12 cellular contexts compared by ENCODE assay signal in genomic region chr15:51144021-51144532, GRCh38. TPM values are rescaled to one million over a fixed set of nuclear protein-coding genes. Genes with fewer than 3 reads are reported as not detected.
DNase-seq lines count a peak whose midpoint lies in the region; ATAC-seq, FAIRE-seq and TF ChIP-seq lines count a peak whose summit lies in the region.
"Had no signal": no experiment of that assay in that cellular context is flagged by ENCODE, and none has a peak within 500 bp of the region (broad histone marks: within the 10 kb centered on the region; RNA-seq: fewer than 3 reads in every experiment).

No MANE protein-coding gene starts in this region.

- H3K27ac ChIP-seq in brain microvascular endothelial cell (no peak overlapping the region), sigmoid colon (no peak overlapping the region)

- H3K27me3 ChIP-seq in brain microvascular endothelial cell (replicated peaks) = no peaks in the 10 kb centered on the region
- no peaks in the 10 kb centered on the region for H3K27me3 ChIP-seq in sigmoid colon

- peak; percentile 28 for DNase-seq in AG09319 (ENCODE audit: extremely low read depth, low read depth)
- DNase-seq in LHCN-M2 (ENCODE audit: low read depth) = peak; percentile 98
- DNase-seq in brain microvascular endothelial cell = peak; percentile 82
- DNase-seq in islet precursor cell = peak; percentile 82
- DNase-seq in NCI-H69 (lab: John Stamatoyannopoulos, UW) = no peak
- DNase-seq in HTR-8/SVneo (ENCODE audit: insufficient read length, low spot score) = no peak
- DNase-seq in sigmoid colon = no peak
- DNase-seq: naive thymus-derived CD8-positive, alpha-beta T cell; NCI-H1694 had no signal

- H3K36me3 ChIP-seq in brain microvascular endothelial cell (replicated peaks) (no peaks in the 10 kb centered on the region), sigmoid colon (no peaks in the 10 kb centered on the region)

- no peak overlapping the region for H3K4me3 ChIP-seq in brain microvascular endothelial cell (ENCODE audit: low read depth, low read length)
- no peak overlapping the region for H3K4me3 ChIP-seq in sigmoid colon

- H3K9me3 ChIP-seq in sigmoid colon = peaks cover 0 to 1% (median 0%) of the 10 kb centered on the region in 4 donors

- no peaks in the 10 kb centered on the region for H3K4me1 ChIP-seq in sigmoid colon

- intact Hi-C loops in sigmoid colon (cut with DNase I) = no loop called here

- TF ChIP-seq CTCF in AG09319 (IDR thresholded peaks at IDR 0.05; ENCODE audit: low read depth, low read length) = no peak
- no peak for TF ChIP-seq CTCF in brain microvascular endothelial cell (IDR thresholded peaks at IDR 0.05; ENCODE audit: low read depth, low read length, missing control alignments)
- TF ChIP-seq CTCF in sigmoid colon (IDR thresholded peaks at IDR 0.05) = no peak

- no peak for TF ChIP-seq EP300 in sigmoid colon (IDR thresholded peaks at IDR 0.05)

- no peak for ATAC-seq in GM18867 (IDR thresholded peaks at IDR 0.05; ENCODE audit: unreplicated experiment)
- ATAC-seq: naive thymus-derived CD8-positive, alpha-beta T cell; stimulated activated memory B cell treated with anti-CD40 and anti-IgM and Interleukin-4, amounts not matched to agents 10 μg/mL and 1 μg/mL and 100 μg/mL, for 72 hours; WTC11 had no signal

- FAIRE-seq in HTR-8/SVneo (lab: Jason Lieb, UNC) = no peak

- in situ Hi-C loops in brain microvascular endothelial cell (cut with HindIII; ENCODE audit: low pct_ligation_motif_present, low sequenced_read_pairs) = no loop called here

- no peak for TF ChIP-seq POLR2A in sigmoid colon (IDR thresholded peaks at IDR 0.05)

- 80 to 90% methylated on average over 3 of the region's 3 CpGs for WGBS in sigmoid colon, 2 donors

RNA-seq across cellular contexts. Expression of gene TNFAIP8L3, which starts 49.4 kb away (rescaled TPM):
- 141 and 162 TPM in 2 replicates for total RNA-seq in LHCN-M2 (2014; rRNA removed)
- 18.4 TPM for polyA plus RNA-seq in LHCN-M2 (2012)
- total RNA-seq in sigmoid colon = 10 to 100 TPM in 1 of 4 donors, 1 to 10 TPM in 3; 6.1 to 11.6 (median 7.5) TPM
- polyA plus RNA-seq in sigmoid colon = 10 to 100 TPM in 2 of 3 donors, 1 to 10 TPM in 1; 9.2 to 13.5 (median 13.2) TPM
- total RNA-seq: naive thymus-derived CD8-positive, alpha-beta T cell had no signal
- polyA plus RNA-seq: naive thymus-derived CD8-positive, alpha-beta T cell had no signal

Comparison
In these comparisons a context has a peak if more than half of its experiments do, and no peak if none do; other contexts are left out.
1. DNase-seq: peak in AG09319 (single experiment), LHCN-M2 (single experiment), brain microvascular endothelial cell (single experiment) and islet precursor cell (single experiment); none in NCI-H69 (single experiment), HTR-8/SVneo (single experiment) and sigmoid colon (single experiment).
2. RNA of gene TNFAIP8L3, which starts 49.4 kb away (total RNA-seq): 141 to 162 TPM in LHCN-M2; 6.1 to 11.6 TPM in sigmoid colon; every median in the first group is over 10 times any median in the second.